In the genomic region with DNA sequence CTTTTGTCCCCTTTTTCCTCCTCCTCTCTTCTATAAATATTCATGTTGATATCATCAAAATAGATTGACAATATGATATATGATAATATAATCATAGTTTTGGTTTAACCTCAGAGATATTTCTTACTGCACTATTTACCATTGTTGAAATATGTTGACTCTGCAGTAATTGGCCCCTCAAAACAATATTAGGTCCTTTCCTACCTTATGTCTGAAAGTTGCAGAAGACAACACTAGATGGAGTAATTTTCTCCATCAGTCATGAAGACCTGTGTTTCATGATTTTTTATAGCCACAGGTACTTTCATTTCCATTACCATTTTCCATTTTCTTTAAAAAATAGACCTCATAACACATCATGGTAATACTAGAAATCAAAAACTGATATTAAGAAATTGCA, we compare ENCODE assay signal across 16 cellular contexts.
"Had no signal": no experiment of that assay in that cellular context is flagged by ENCODE, and none has a peak within 500 bp of the region (broad histone marks: within the 10 kb centered on the region; RNA-seq: fewer than 3 reads in every experiment).

No MANE protein-coding gene starts in this region.

- H3K27me3 ChIP-seq: brain microvascular endothelial cell, heart right ventricle had no signal

- H3K9me3 ChIP-seq: heart right ventricle, prostate gland had no signal

- DNase-seq: activated CD4-positive, alpha-beta T cell treated with anti-CD3 and anti-CD28 coated beads, Interleukin-2, amount 50 U/mL, for 4 hours; activated CD4-positive, CD25-positive, alpha-beta regulatory T cell treated with anti-CD3 and anti-CD28 coated beads, Interleukin-2, amount 50 U/mL, for 72 hours; activated CD8-positive, alpha-beta memory T cell treated with anti-CD3 and anti-CD28 coated beads, Interleukin-2, amount 10 ng/mL, durations not matched to agents 7 days and 5 days; activated effector memory CD4-positive, alpha-beta T cell treated with anti-CD3 and anti-CD28 coated beads, Interleukin-2, amount 50 U/mL, for 16 hours; activated T-cell treated with anti-CD3 and anti-CD28 coated beads, Interleukin-2, amount 50 U/mL, for 24 hours; amygdala; brain microvascular endothelial cell; dorsolateral prefrontal cortex; foreskin melanocyte; heart right ventricle; occipital lobe; stimulated activated CD4-positive, alpha-beta T cell treated with anti-CD3 and anti-CD28 coated beads, Interleukin-12 subunit alpha, Interleukin-12 subunit beta, amount 100 ng/mL, for 4 hours; stimulated activated naive CD4-positive, alpha-beta T cell; T-helper 9 cell had no signal

- H3K4me1 ChIP-seq: heart right ventricle, prostate gland had no signal

- ATAC-seq: activated CD8-positive, alpha-beta memory T cell treated with anti-CD3 and anti-CD28 coated beads, Interleukin-2, amount 10 ng/mL, durations not matched to agents 7 days and 5 days; heart right ventricle; natural killer cell treated with Interleukin-12 subunit alpha and Interleukin-12 subunit beta and Interleukin-15 and Interleukin-18, amount 100 ng/mL, for 72 hours had no signal

- H3K36me3 ChIP-seq: brain microvascular endothelial cell, heart right ventricle, prostate gland had no signal

- H3K4me3 ChIP-seq: dorsolateral prefrontal cortex, heart right ventricle, prostate gland had no signal

- H3K27ac ChIP-seq: brain microvascular endothelial cell, dorsolateral prefrontal cortex, heart right ventricle, prostate gland had no signal
